ENCODE assay signal across 18 cellular contexts in the genomic region with DNA sequence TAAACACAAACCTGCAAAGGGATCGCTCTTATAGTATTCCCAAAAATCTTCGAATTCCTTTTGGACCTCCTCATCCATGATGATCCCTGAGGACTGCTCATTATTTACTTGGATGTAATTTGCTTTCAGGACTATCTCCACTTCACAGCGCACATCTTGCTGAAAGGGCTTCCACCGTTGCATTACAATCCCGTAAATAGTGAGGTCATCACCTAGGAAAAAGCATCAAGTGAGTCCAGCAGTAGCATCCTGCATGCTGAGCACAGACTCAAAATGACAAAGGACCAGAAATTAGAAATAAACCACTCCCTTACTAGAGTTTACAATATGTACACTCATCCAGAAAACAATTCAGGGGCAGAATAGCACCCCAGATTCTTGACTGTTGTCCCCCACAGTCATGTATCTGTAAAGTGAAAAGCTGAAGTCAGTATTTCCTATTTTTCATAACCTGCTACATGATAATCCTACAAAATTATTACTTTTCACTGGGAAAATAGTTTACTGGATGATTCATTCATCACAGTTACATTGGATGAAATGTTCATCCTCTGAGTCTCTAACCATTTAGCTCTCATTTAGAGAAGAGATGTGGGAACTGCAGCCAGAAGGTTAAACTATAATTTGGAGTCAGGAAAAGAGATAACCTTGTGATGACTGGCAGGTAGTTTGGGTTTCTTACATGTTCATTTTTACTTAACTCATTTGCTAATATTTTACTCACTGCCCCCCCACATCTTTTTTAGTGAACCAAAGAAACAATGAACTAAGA.
"Had no signal": no experiment of that assay in that cellular context is flagged by ENCODE, and none has a peak within 500 bp of the region (broad histone marks: within the 10 kb centered on the region; RNA-seq: fewer than 3 reads in every experiment).

No MANE protein-coding gene starts in this region.

- H3K27me3 Mint-ChIP-seq: activated CD4-positive, alpha-beta T cell treated with anti-CD3 and anti-CD28 coated beads for 36 hours; activated naive CD8-positive, alpha-beta T cell; natural killer cell treated with Interleukin-12 subunit alpha and Interleukin-12 subunit beta and Interleukin-15 and Interleukin-18, amount 100 ng/mL, for 72 hours; progenitor cell of endocrine pancreas; stimulated activated naive CD8-positive, alpha-beta T cell treated with anti-CD3 and anti-CD28 coated beads, Interleukin-15, Interleukin-2, amounts not matched to agents 100 ng/mL and 50 ng/mL, for 24 hours had no signal

- H3K9me3 Mint-ChIP-seq: activated T-cell treated with anti-CD3 and anti-CD28 coated beads, Interleukin-2, amount 50 U/mL, for 72 hours; natural killer cell treated with Interleukin-12 subunit alpha and Interleukin-12 subunit beta and Interleukin-15 and Interleukin-18, amount 100 ng/mL, for 72 hours; stimulated activated naive CD8-positive, alpha-beta T cell treated with anti-CD3 and anti-CD28 coated beads, Interleukin-15, Interleukin-2, amounts not matched to agents 100 ng/mL and 50 ng/mL, for 24 hours had no signal

- H3K27me3 ChIP-seq: body of pancreas, suprapubic skin had no signal

- DNase-seq: activated CD4-positive, alpha-beta T cell treated with anti-CD3 and anti-CD28 coated beads for 36 hours; activated CD8-positive, alpha-beta memory T cell treated with anti-CD3 and anti-CD28 coated beads, Interleukin-2, amount 50 U/mL, for 48 hours; activated gamma-delta T cell treated with Interleukin-2 at 50 U/mL for 16 hours; activated T-cell treated with anti-CD3 and anti-CD28 coated beads, Interleukin-2, amount 50 U/mL, for 72 hours; amniotic stem cell; body of pancreas; caudate nucleus; hippocampal formation; kidney; left ventricle myocardium superior; right cardiac atrium; trophoblast cell had no signal

- ATAC-seq: activated CD4-positive, alpha-beta T cell treated with anti-CD3 and anti-CD28 coated beads for 36 hours; activated T-cell treated with anti-CD3 and anti-CD28 coated beads, Interleukin-2, amount 50 U/mL, for 72 hours; body of pancreas; esophagus mucosa; left ventricle myocardium superior; natural killer cell treated with Interleukin-12 subunit alpha and Interleukin-12 subunit beta and Interleukin-15 and Interleukin-18, amount 100 ng/mL, for 72 hours; right cardiac atrium had no signal

- H3K4me1 ChIP-seq: body of pancreas, suprapubic skin had no signal

- H3K4me3 ChIP-seq: body of pancreas, suprapubic skin had no signal

- H3K27ac ChIP-seq: body of pancreas, suprapubic skin had no signal

- H3K4me3 Mint-ChIP-seq: activated CD4-positive, alpha-beta T cell treated with anti-CD3 and anti-CD28 coated beads for 36 hours; activated naive CD8-positive, alpha-beta T cell; activated T-cell treated with anti-CD3 and anti-CD28 coated beads, Interleukin-2, amount 50 U/mL, for 72 hours; natural killer cell treated with Interleukin-12 subunit alpha and Interleukin-12 subunit beta and Interleukin-15 and Interleukin-18, amount 100 ng/mL, for 72 hours; stimulated activated naive CD8-positive, alpha-beta T cell treated with anti-CD3 and anti-CD28 coated beads, Interleukin-15, Interleukin-2, amounts not matched to agents 100 ng/mL and 50 ng/mL, for 24 hours had no signal

- H3K27ac Mint-ChIP-seq: activated CD4-positive, alpha-beta T cell treated with anti-CD3 and anti-CD28 coated beads for 36 hours; activated naive CD8-positive, alpha-beta T cell; activated T-cell treated with anti-CD3 and anti-CD28 coated beads, Interleukin-2, amount 50 U/mL, for 72 hours; natural killer cell treated with Interleukin-12 subunit alpha and Interleukin-12 subunit beta and Interleukin-15 and Interleukin-18, amount 100 ng/mL, for 72 hours; progenitor cell of endocrine pancreas; stimulated activated naive CD8-positive, alpha-beta T cell treated with anti-CD3 and anti-CD28 coated beads, Interleukin-15, Interleukin-2, amounts not matched to agents 100 ng/mL and 50 ng/mL, for 24 hours had no signal

- H3K9me3 ChIP-seq: body of pancreas, suprapubic skin had no signal
